Comparison of ENCODE assay signal across 9 cellular contexts in the genomic region with DNA sequence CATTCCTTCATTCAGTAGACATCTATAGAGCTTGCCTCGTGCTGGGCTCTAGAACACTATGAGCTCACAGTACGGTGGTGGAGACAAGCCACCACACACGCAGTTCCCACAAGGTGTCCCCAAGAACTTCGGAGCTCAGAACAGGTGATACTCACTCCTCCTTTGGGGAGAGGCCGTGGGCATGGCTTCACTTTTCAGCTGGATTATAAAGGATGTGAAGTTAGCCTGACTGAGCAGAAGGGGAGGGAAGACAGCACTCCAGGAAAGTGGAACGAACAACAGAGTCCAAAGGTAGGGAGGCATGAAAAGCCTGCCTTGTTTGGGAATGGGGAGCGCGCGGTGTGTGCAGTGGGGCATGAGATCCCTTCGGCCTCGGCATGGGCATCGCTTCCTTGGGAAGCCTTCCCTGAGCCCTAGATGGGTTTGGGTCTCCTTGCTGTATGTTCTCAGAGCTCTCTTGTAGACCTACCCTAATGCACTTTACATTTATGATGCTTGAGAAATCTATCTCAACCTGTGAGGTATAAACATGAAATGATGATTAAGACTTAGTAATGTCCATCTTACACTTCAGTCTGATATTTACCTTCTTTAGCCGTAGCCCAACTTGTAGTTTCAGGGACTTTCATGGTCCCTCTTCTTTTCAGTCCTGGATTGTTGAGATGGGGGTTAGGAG. TPM values are rescaled to one million over a fixed set of nuclear protein-coding genes. Genes with fewer than 3 reads are reported as not detected.
DNase-seq lines count a peak whose midpoint lies in the region; ATAC-seq lines count a peak whose summit lies in the region.
"Had no signal": no experiment of that assay in that cellular context is flagged by ENCODE, and none has a peak within 500 bp of the region (broad histone marks: within the 10 kb centered on the region; RNA-seq: fewer than 3 reads in every experiment).

No MANE protein-coding gene starts in this region.

- H3K27me3 ChIP-seq in iPS DF 6.9 (ENCODE audit: control insufficient read depth, insufficient read depth, low read length) = no peaks in the 10 kb centered on the region

- H3K4me3 ChIP-seq in iPS DF 6.9 (ENCODE audit: low read length) (peak overlapping the region; percentile 45; the same call in 1 of the 2 replicates), skin epidermis (peak overlapping the region; percentile 83 to 100 (median 97))

- no peaks in the 10 kb centered on the region for H3K9me3 ChIP-seq in iPS DF 6.9 (ENCODE audit: control insufficient read depth, insufficient read depth, low read length)

- H3K27ac ChIP-seq in iPS DF 6.9 (ENCODE audit: low read length) = no peak overlapping the region
- H3K27ac ChIP-seq in skin epidermis = peak overlapping the region in 20 of 21 experiments; percentile 38 to 99 (median 94)

- DNase-seq in DMS79 (lab: John Stamatoyannopoulos, UW) = peak; percentile 55
- DNase-seq in activated T-helper 9 cell treated with anti-CD3 and anti-CD28 coated beads, Interleukin-2, amount 50 U/mL, for 16 hours (ENCODE audit: low read depth) = peak; percentile 15
- no peak for DNase-seq in iPS DF 6.9 (ENCODE audit: low read depth, low spot score)
- no peak for DNase-seq in KBM-7
- no peak for DNase-seq in HT-29 (ENCODE audit: low spot score)

- no peaks in the 10 kb centered on the region; the same call in 1 of the 2 replicates for H3K4me1 ChIP-seq in iPS DF 6.9 (ENCODE audit: control insufficient read depth, insufficient read depth, low read length)

- ATAC-seq in GM19463 (IDR thresholded peaks at IDR 0.05; ENCODE audit: unreplicated experiment) (peak; percentile 17), HG03469 (IDR thresholded peaks at IDR 0.05; ENCODE audit: unreplicated experiment) (peak; percentile 11)

- in situ Hi-C loops in KBM-7 (cut with MboI; ENCODE audit: low pct_unique_long_range_greater_than_20kb, low sequenced_read_pairs) = no loop called here

- WGBS in iPS DF 6.9 (ENCODE audit: insufficient coverage, insufficient read length) = no CpG with 5 or more reads among the region's 13 CpGs

- no peaks in the 10 kb centered on the region for H3K36me3 ChIP-seq in iPS DF 6.9 (ENCODE audit: control insufficient read depth, insufficient read depth, low read length)

RNA-seq across cellular contexts. Expression of a gene that starts 0.9 kb away (rescaled TPM):
- 42.9 and 43.2 TPM in 2 replicates for total RNA-seq in HT-29 (2014; rRNA removed; shearing (Covaris generic))

RNA-seq across cellular contexts. Expression of a gene that starts 24.5 kb away (rescaled TPM):
- total RNA-seq in HT-29 (2014; rRNA removed; shearing (Covaris generic)) = 1.2 and 1.9 TPM in 2 replicates

RNA-seq across cellular contexts. Expression of a gene that starts 35.9 kb away (rescaled TPM):
- total RNA-seq in HT-29 (2014; rRNA removed; shearing (Covaris generic)) = 160 and 184 TPM in 2 replicates

RNA-seq across cellular contexts. Expression of a gene that starts 43.2 kb away (rescaled TPM):
- total RNA-seq in HT-29 (2014; rRNA removed; shearing (Covaris generic)) = not detected in 2 replicates
- total RNA-seq: subcutaneous adipose tissue had no signal

Comparison
In these comparisons a context has a peak if more than half of its experiments do, and no peak if none do; other contexts are left out.
1. DNase-seq: peak in DMS79 (single experiment) and activated T-helper 9 cell treated with anti-CD3 and anti-CD28 coated beads, Interleukin-2, amount 50 U/mL, for 16 hours (single experiment); none in iPS DF 6.9 (single experiment), KBM-7 (single experiment) and HT-29 (single experiment).